In the genomic region with DNA sequence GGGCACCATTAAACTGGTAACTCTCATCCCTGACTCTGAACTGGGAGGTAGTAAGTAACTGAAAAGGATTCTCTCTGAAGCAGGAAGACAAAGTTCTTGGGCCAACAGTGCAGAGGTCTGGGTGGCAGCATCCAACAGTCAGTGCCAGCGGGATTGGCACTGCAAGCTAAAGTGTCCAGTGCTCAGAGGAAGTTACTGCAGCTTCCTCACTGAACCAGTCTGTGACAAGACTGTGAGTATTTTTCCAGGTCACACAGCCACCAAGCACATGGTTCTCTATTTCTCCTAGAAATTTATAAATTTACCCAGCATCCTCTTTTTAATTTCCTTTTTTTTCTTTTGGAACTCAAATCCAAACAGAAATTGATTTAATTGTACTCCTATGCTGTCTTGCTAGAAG, we compare ENCODE assay signal across 15 cellular contexts.
"Had no signal": no experiment of that assay in that cellular context is flagged by ENCODE, and none has a peak within 500 bp of the region (broad histone marks: within the 10 kb centered on the region; RNA-seq: fewer than 3 reads in every experiment).

No MANE protein-coding gene starts in this region.

- H3K4me1 ChIP-seq: right atrium auricular region, suprapubic skin had no signal

- H3K27ac Mint-ChIP-seq: effector memory CD8-positive, alpha-beta T cell; nephron; T-helper 2 cell treated with Interferon-gamma antibody and Interleukin-4, amounts not matched to agents 5 μg/mL and 100 μg/mL, for 36 hours; type B pancreatic cell had no signal

- H3K9me3 ChIP-seq: right atrium auricular region, suprapubic skin had no signal

- H3K36me3 ChIP-seq: right atrium auricular region, suprapubic skin had no signal

- FAIRE-seq: small intestine had no signal

- H3K27me3 ChIP-seq: right atrium auricular region, suprapubic skin had no signal

- DNase-seq: activated CD4-positive, alpha-beta T cell treated with anti-CD3 and anti-CD28 coated beads, Interleukin-2, amount 50 U/mL, for 1 hour; activated naive CD4-positive, alpha-beta T cell; aorta; cerebellar nuclear complex; effector memory CD8-positive, alpha-beta T cell; islet precursor cell; occipital lobe; small intestine; stimulated activated CD4-positive, alpha-beta T cell treated with anti-CD3 and anti-CD28 coated beads, Interleukin-4, amount 100 ng/mL, for 24 hours; stimulated activated naive CD4-positive, alpha-beta T cell treated with Interleukin-2 at 50 U/mL for 16 hours had no signal

- H3K36me3 Mint-ChIP-seq: type B pancreatic cell had no signal

- H3K4me3 Mint-ChIP-seq: effector memory CD8-positive, alpha-beta T cell; nephron; T-helper 2 cell treated with Interferon-gamma antibody and Interleukin-4, amounts not matched to agents 5 μg/mL and 100 μg/mL, for 36 hours; type B pancreatic cell had no signal

- H3K27ac ChIP-seq: right atrium auricular region, suprapubic skin had no signal

- ATAC-seq: effector memory CD8-positive, alpha-beta T cell had no signal

- H3K4me3 ChIP-seq: right atrium auricular region, suprapubic skin had no signal

- H3K4me1 Mint-ChIP-seq: nephron had no signal

- H3K9me3 Mint-ChIP-seq: effector memory CD8-positive, alpha-beta T cell; nephron; T-helper 2 cell treated with Interferon-gamma antibody and Interleukin-4, amounts not matched to agents 5 μg/mL and 100 μg/mL, for 36 hours; type B pancreatic cell had no signal

- H3K27me3 Mint-ChIP-seq: type B pancreatic cell had no signal
